8 cellular contexts compared by ENCODE assay signal in genomic region chr16:89217388-89218191, GRCh38. TPM values are rescaled to one million over a fixed set of nuclear protein-coding genes. Genes with fewer than 3 reads are reported as not detected.
DNase-seq lines count a peak whose midpoint lies in the region; ATAC-seq and TF ChIP-seq lines count a peak whose summit lies in the region.

TSS of gene ZNF778 (plus strand) at chr16:89217703. CDS start at chr16:89221128, 3,425 bp downstream.

- H3K4me1 Mint-ChIP-seq in activated naive CD8-positive, alpha-beta T cell (ENCODE audit: low read depth): peaks cover 19% of the 10 kb centered on the region
- peaks cover 16% of the 10 kb centered on the region for H3K4me1 Mint-ChIP-seq in osteocyte (ENCODE audit: unreplicated experiment)

- peak within 1 kb of the TSS; percentile 84 for H3K4me3 Mint-ChIP-seq in activated naive CD8-positive, alpha-beta T cell
- peak within 1 kb of the TSS; percentile 86 for H3K4me3 Mint-ChIP-seq in osteocyte (ENCODE audit: unreplicated experiment)

- H3K9me2 ChIP-seq in Karpas-422 (replicated peaks; ENCODE audit: insufficient read depth, low read length): no peaks in the 10 kb centered on the region

- H3K27me3 Mint-ChIP-seq in activated naive CD8-positive, alpha-beta T cell: no peaks in the 10 kb centered on the region
- H3K27me3 Mint-ChIP-seq in osteocyte (ENCODE audit: unreplicated experiment): no peaks in the 10 kb centered on the region

- intact Hi-C loops in head of caudate nucleus (cut with DNase I): no loop called here

- peak; percentile 76 for ATAC-seq in GM21737 (IDR thresholded peaks at IDR 0.05; ENCODE audit: unreplicated experiment)
- ATAC-seq in thoracic aorta (ENCODE audit: insufficient number of reproducible peaks, low FRiP score, low read depth): peak; percentile 78

- H3K9me3 ChIP-seq in Karpas-422 (ENCODE audit: low read length) (no peaks in the 10 kb centered on the region), thoracic aorta (no peaks in the 10 kb centered on the region)

- H4K20me1 ChIP-seq in Karpas-422 (ENCODE audit: insufficient read depth, low read depth, low read length): no peaks in the 10 kb centered on the region

- no peaks in the 10 kb centered on the region for H3K9me3 Mint-ChIP-seq in activated naive CD8-positive, alpha-beta T cell (ENCODE audit: low read depth)
- no peaks in the 10 kb centered on the region for H3K9me3 Mint-ChIP-seq in osteocyte (ENCODE audit: unreplicated experiment)

- H3K27ac ChIP-seq in Karpas-422 (ENCODE audit: low read length): peak within 1 kb of the TSS; percentile 55
- peak within 1 kb of the TSS; percentile 93 to 97 for H3K27ac ChIP-seq in thoracic aorta

- peak within 1 kb of the TSS; percentile 89 for H3K9ac ChIP-seq in Karpas-422 (ENCODE audit: low read length)

- H3K36me3 Mint-ChIP-seq in activated naive CD8-positive, alpha-beta T cell: peaks cover 1% of the 10 kb centered on the region
- peaks cover 10% of the 10 kb centered on the region for H3K36me3 Mint-ChIP-seq in osteocyte (ENCODE audit: unreplicated experiment)

- H3K4me3 ChIP-seq in Karpas-422 (ENCODE audit: low read length): peak within 1 kb of the TSS; percentile 89
- H3K4me3 ChIP-seq in thoracic aorta: peak within 1 kb of the TSS; percentile 78

- H2AFZ ChIP-seq in Karpas-422 (ENCODE audit: low read length): peak within 1 kb of the TSS; percentile 73

- H3K27me3 ChIP-seq in Karpas-422 (ENCODE audit: low read length) (no peaks in the 10 kb centered on the region), thoracic aorta (replicated peaks; ENCODE audit: insufficient read depth) (no peaks in the 10 kb centered on the region)

- H3K27ac Mint-ChIP-seq in activated naive CD8-positive, alpha-beta T cell: peak within 1 kb of the TSS; percentile 88
- peak within 1 kb of the TSS; percentile 82 for H3K27ac Mint-ChIP-seq in osteocyte (ENCODE audit: unreplicated experiment)

- DNase-seq in Daoy (ENCODE audit: low read depth) (peak; percentile 84), Karpas-422 (peak; percentile 94), SKM-1 (lab: John Stamatoyannopoulos, UW; ENCODE audit: unreplicated experiment) (peak; percentile 84), head of caudate nucleus (peak; percentile 62 to 94 (median 85)), osteocyte (ENCODE audit: extremely low spot score, unreplicated experiment) (peak; percentile 92), thoracic aorta (ENCODE audit: low spot score) (no peak)

- TF ChIP-seq CTCF in osteocyte (IDR thresholded peaks at IDR 0.05) (no peak), thoracic aorta (IDR thresholded peaks at IDR 0.05) (no peak)

- H3K36me3 ChIP-seq in Karpas-422 (ENCODE audit: insufficient read depth, low read length) (no peaks in the 10 kb centered on the region), thoracic aorta (peaks cover 3% of the 10 kb centered on the region)

- H3K79me2 ChIP-seq in Karpas-422 (ENCODE audit: low read length): peaks cover 6% of the 10 kb centered on the region

- H3K4me1 ChIP-seq in Karpas-422 (ENCODE audit: low read length) (peaks cover 14% of the 10 kb centered on the region), thoracic aorta (ENCODE audit: control insufficient read depth in 1 of 2, low read depth in 2 of 2) (peaks cover 10 to 25% of the 10 kb centered on the region in 2 donors)

- peak within 1 kb of the TSS; percentile 96 for H3K4me2 ChIP-seq in Karpas-422 (ENCODE audit: low read depth, low read length, poor library complexity, severe bottlenecking)

RNA-seq across cellular contexts. Expression of gene ZNF778, which starts in this region (rescaled TPM):
- 3.4 TPM in 2 replicates for total RNA-seq in Daoy (2014; rRNA removed; shearing (Covaris generic))
- 2.7 and 2.8 TPM in 2 replicates for total RNA-seq in Karpas-422 (2014; rRNA removed; shearing (Covaris generic); ENCODE audit: low replicate concordance)
- 8.6 and 10.5 TPM in 2 replicates for total RNA-seq in osteocyte
- 10 to 100 TPM; 17.1 to 27.2 TPM for total RNA-seq in thoracic aorta
